ENCODE assay signal across 18 cellular contexts in genomic region chr13:29548722-29549446, GRCh38. TPM values are rescaled to one million over a fixed set of nuclear protein-coding genes. Genes with fewer than 3 reads are reported as not detected.
DNase-seq lines count a peak whose midpoint lies in the region; ATAC-seq and TF ChIP-seq lines count a peak whose summit lies in the region.
"Had no signal": no experiment of that assay in that cellular context is flagged by ENCODE, and none has a peak within 500 bp of the region (broad histone marks: within the 10 kb centered on the region; RNA-seq: fewer than 3 reads in every experiment).

No MANE protein-coding gene starts in this region.

- TF ChIP-seq CTCF in body of pancreas (IDR thresholded peaks at IDR 0.05) (peak in 2 of 7 experiments; percentile 7 to 11), transverse colon (IDR thresholded peaks at IDR 0.05) (no peak), heart left ventricle (IDR thresholded peaks at IDR 0.05) (no peak)

- no peak for TF ChIP-seq EP300 in transverse colon (IDR thresholded peaks at IDR 0.05; ENCODE audit: low read depth)

- TF ChIP-seq POLR2A in body of pancreas (IDR thresholded peaks at IDR 0.05) (peak in 2 of 3 donors; percentile 53 to 60), transverse colon (IDR thresholded peaks at IDR 0.05) (no peak), heart left ventricle (IDR thresholded peaks at IDR 0.05) (no peak)

- H3K4me1 Mint-ChIP-seq in activated CD4-positive, alpha-beta T cell treated with anti-CD3 and anti-CD28 coated beads, Interleukin-2, amount 10 ng/mL, durations not matched to agents 7 days and 5 days, result peaks cover 11% of the 10 kb centered on the region

- in situ Hi-C loops in transverse colon (cut with MboI; ENCODE audit: low pct_ligation_motif_present in 1 of 4, low pct_unique_long_range_greater_than_20kb in 1 of 4, low sequenced_read_pairs in 3 of 4), result no loop called here

- H3K4me3 ChIP-seq in body of pancreas (no peak overlapping the region), transverse colon (no peak overlapping the region), heart left ventricle (no peak overlapping the region)
- H3K4me3 ChIP-seq: testis had no signal

- H3K27me3 ChIP-seq in body of pancreas (no peaks in the 10 kb centered on the region), transverse colon (no peaks in the 10 kb centered on the region), heart left ventricle (no peaks in the 10 kb centered on the region)
- H3K27me3 ChIP-seq: testis had no signal

- DNase-seq in activated CD4-positive, alpha-beta T cell treated with anti-CD3 and anti-CD28 coated beads, Interleukin-2, amount 10 ng/mL, durations not matched to agents 7 days and 5 days, result no peak
- no peak for DNase-seq in activated CD4-positive, alpha-beta T cell treated with anti-CD3 and anti-CD28 coated beads for 1 hour
- DNase-seq in body of pancreas (peak; percentile 48 to 87 (median 52)), left kidney (ENCODE audit: low read depth, low spot score) (peak; percentile 67), transverse colon (no peak), cerebellar cortex (ENCODE audit: low spot score) (no peak), head of caudate nucleus (no peak), heart left ventricle (no peak)
- DNase-seq: 8988T; activated CD8-positive, alpha-beta memory T cell treated with anti-CD3 and anti-CD28 coated beads for 24 hours; cortex of kidney; DMS 273 treated with DMSO at 0.1 percent for 48 hours; NCI-H2029; right cardiac atrium; testis had no signal

- H3K9me3 Mint-ChIP-seq in activated CD4-positive, alpha-beta T cell treated with anti-CD3 and anti-CD28 coated beads, Interleukin-2, amount 10 ng/mL, durations not matched to agents 7 days and 5 days, result no peaks in the 10 kb centered on the region
- H3K9me3 Mint-ChIP-seq: activated naive CD4-positive, alpha-beta T cell treated with anti-CD3 and anti-CD28 coated beads, Interleukin-2, amount 50 U/mL, for 72 hours; T-helper 2 cell treated with Interferon-gamma antibody and Interleukin-4, amounts not matched to agents 5 μg/mL and 100 μg/mL, for 36 hours had no signal

- H3K36me3 ChIP-seq in body of pancreas (replicated peaks in 1 of 2; ENCODE audit: insufficient read depth in 1 of 2, low read depth in 2 of 2), result no peaks in the 10 kb centered on the region
- no peaks in the 10 kb centered on the region for H3K36me3 ChIP-seq in transverse colon
- H3K36me3 ChIP-seq in heart left ventricle, result peaks cover 0 to 24% (median 0%) of the 10 kb centered on the region in 9 donors

- H3K9me3 ChIP-seq in body of pancreas (no peaks in the 10 kb centered on the region), transverse colon (no peaks in the 10 kb centered on the region), heart left ventricle (no peaks in the 10 kb centered on the region)
- H3K9me3 ChIP-seq: testis had no signal

- peak overlapping the region; percentile 49 to 89 (median 73) for H3K27ac ChIP-seq in body of pancreas
- peak overlapping the region; percentile 42 to 77 (median 71) for H3K27ac ChIP-seq in transverse colon
- no peak overlapping the region for H3K27ac ChIP-seq in heart left ventricle
- H3K27ac ChIP-seq: testis had no signal

- peak overlapping the region; percentile 52 for H3K27ac Mint-ChIP-seq in activated CD4-positive, alpha-beta T cell treated with anti-CD3 and anti-CD28 coated beads, Interleukin-2, amount 10 ng/mL, durations not matched to agents 7 days and 5 days
- H3K27ac Mint-ChIP-seq: T-helper 2 cell treated with Interferon-gamma antibody and Interleukin-4, amounts not matched to agents 5 μg/mL and 100 μg/mL, for 36 hours had no signal

- 41 to 53% methylated on average over 16 of the region's 16 CpGs for WGBS in body of pancreas, 2 donors
- WGBS in transverse colon (ENCODE audit: low coverage in 1 of 2), 2 donors, result 36 to 77% methylated on average over 6 to 16 of the region's 16 CpGs
- 85 to 87% (median 86%) methylated on average over 16 of the region's 16 CpGs for WGBS in heart left ventricle, 4 donors

- H3K4me3 Mint-ChIP-seq in activated CD4-positive, alpha-beta T cell treated with anti-CD3 and anti-CD28 coated beads, Interleukin-2, amount 10 ng/mL, durations not matched to agents 7 days and 5 days, result no peak overlapping the region
- H3K4me3 Mint-ChIP-seq: T-helper 2 cell treated with Interferon-gamma antibody and Interleukin-4, amounts not matched to agents 5 μg/mL and 100 μg/mL, for 36 hours had no signal

- ATAC-seq in body of pancreas (peak; percentile 97), heart left ventricle (no peak)
- ATAC-seq: activated naive CD4-positive, alpha-beta T cell treated with anti-CD3 and anti-CD28 coated beads, Interleukin-2, amount 50 U/mL, for 72 hours; HCT116 had no signal

- H3K36me3 Mint-ChIP-seq in activated CD4-positive, alpha-beta T cell treated with anti-CD3 and anti-CD28 coated beads, Interleukin-2, amount 10 ng/mL, durations not matched to agents 7 days and 5 days (ENCODE audit: low read depth), result peaks cover 39% of the 10 kb centered on the region

- CTCF ChIA-PET in activated CD4-positive, alpha-beta T cell treated with anti-CD3 and anti-CD28 coated beads, Interleukin-2, amount 10 ng/mL, durations not matched to agents 7 days and 5 days (lab: Charles Lee), result interaction anchor here (0.8 kb wide), 1 partner anchor 28 kb away, joined by 3 read pairs; no protein-coding TSS in a partner anchor

- intact Hi-C loops in body of pancreas (cut with DNase I), result no loop called here
- intact Hi-C loops in transverse colon (cut with DNase I; ENCODE audit: low total_unique reads), result no loop called here
- intact Hi-C loops in head of caudate nucleus (cut with DNase I), result no loop called here
- intact Hi-C loops in heart left ventricle (cut with DNase I), result no loop called here

- POLR2A ChIA-PET in activated CD4-positive, alpha-beta T cell treated with anti-CD3 and anti-CD28 coated beads, Interleukin-2, amount 10 ng/mL, durations not matched to agents 7 days and 5 days (lab: Charles Lee), result no interaction called here

- H3K27me3 Mint-ChIP-seq in activated CD4-positive, alpha-beta T cell treated with anti-CD3 and anti-CD28 coated beads, Interleukin-2, amount 10 ng/mL, durations not matched to agents 7 days and 5 days, result no peaks in the 10 kb centered on the region

- peaks cover 23% of the 10 kb centered on the region for H3K4me1 ChIP-seq in body of pancreas
- H3K4me1 ChIP-seq in transverse colon, result peaks cover 0 to 18% (median 6%) of the 10 kb centered on the region in 4 donors
- peaks cover 0 to 9% (median 0%) of the 10 kb centered on the region in 12 donors for H3K4me1 ChIP-seq in heart left ventricle
- H3K4me1 ChIP-seq: testis had no signal

RNA-seq across cellular contexts. Expression of gene SLC7A1, which starts 46.6 kb away (rescaled TPM):
- total RNA-seq in activated CD4-positive, alpha-beta T cell treated with anti-CD3 and anti-CD28 coated beads, Interleukin-2, amount 10 ng/mL, durations not matched to agents 7 days and 5 days, result 10 to 100 TPM; 64.5 to 77.5 TPM
- total RNA-seq in body of pancreas, result 10 to 100 TPM; 15.3 to 30.3 TPM
- 10 to 100 TPM; 10.8 to 21.4 (median 17.9) TPM for total RNA-seq in transverse colon
- 10 to 100 TPM in 8 of 9 donors, 1 to 10 TPM in 1; 8.3 to 66.7 (median 14.3) TPM for total RNA-seq in heart left ventricle
- 10 to 100 TPM in 1 of 2 donors, 1 to 10 TPM in 1; 3.5 to 50.4 TPM for polyA plus RNA-seq in heart left ventricle

Comparison
In these comparisons a context has a peak if more than half of its experiments do, and no peak if none do; other contexts are left out.
1. DNase-seq: peak in body of pancreas (4 of 4) and left kidney (single experiment); none in activated CD4-positive, alpha-beta T cell treated with anti-CD3 and anti-CD28 coated beads, Interleukin-2, amount 10 ng/mL, durations not matched to agents 7 days and 5 days (single experiment), activated CD4-positive, alpha-beta T cell treated with anti-CD3 and anti-CD28 coated beads for 1 hour (single experiment), transverse colon (single experiment), cerebellar cortex (single experiment), head of caudate nucleus (0 of 42) and heart left ventricle (0 of 5).
2. H3K27ac ChIP-seq: peak in body of pancreas (4 of 4) and transverse colon (4 of 4); none in heart left ventricle (0 of 12).
3. POLR2A ChIP-seq: peak in body of pancreas (2 of 3); none in transverse colon (single experiment) and heart left ventricle (0 of 2).